Comparison of ENCODE assay signal across 16 cellular contexts in the genomic region with DNA sequence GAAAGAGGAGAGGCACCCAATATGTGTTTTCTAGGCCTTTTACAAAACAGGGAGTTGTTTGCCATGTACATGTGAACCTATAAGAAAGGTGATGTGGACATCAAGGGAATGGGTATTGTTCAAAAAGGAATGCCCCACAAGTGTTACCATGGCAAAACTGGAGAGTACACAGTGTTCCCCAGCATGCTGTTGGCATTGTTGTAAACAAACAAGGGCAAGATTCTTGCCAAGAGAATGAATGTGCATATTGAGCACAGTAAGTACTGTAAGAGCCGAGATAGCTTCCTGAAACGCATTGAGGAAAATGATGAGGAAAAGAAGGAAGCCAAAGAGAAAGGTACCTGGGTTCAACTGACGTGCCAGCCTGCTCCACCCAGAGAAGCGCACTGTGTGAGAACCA. TPM values are rescaled to one million over a fixed set of nuclear protein-coding genes. Genes with fewer than 3 reads are reported as not detected.
DNase-seq lines count a peak whose midpoint lies in the region; ATAC-seq and TF ChIP-seq lines count a peak whose summit lies in the region.
"Had no signal": no experiment of that assay in that cellular context is flagged by ENCODE, and none has a peak within 500 bp of the region (broad histone marks: within the 10 kb centered on the region; RNA-seq: fewer than 3 reads in every experiment).

No MANE protein-coding gene starts in this region.

- H3K4me1 ChIP-seq in adipocyte (ENCODE audit: control insufficient read depth, insufficient read depth, low read length) (no peaks in the 10 kb centered on the region), gastrocnemius medialis (peaks cover 0 to 11% of the 10 kb centered on the region in 2 donors)
- H3K4me1 ChIP-seq: BE2C had no signal

- H3K9me3 ChIP-seq in adipocyte (ENCODE audit: control insufficient read depth, low read length) (no peaks in the 10 kb centered on the region), gastrocnemius medialis (no peaks in the 10 kb centered on the region)
- H3K9me3 ChIP-seq: BE2C had no signal

- H3K36me3 ChIP-seq in adipocyte (ENCODE audit: control insufficient read depth, insufficient read depth, low read length, severe bottlenecking) (peaks cover 35% of the 10 kb centered on the region), gastrocnemius medialis (peaks cover 4 to 38% of the 10 kb centered on the region in 2 donors)

- ATAC-seq in gastrocnemius medialis (peak in 1 of 2 donors; percentile 36), GM18502 (IDR thresholded peaks at IDR 0.05; ENCODE audit: poor library complexity, unreplicated experiment) (no peak), omental fat pad (ENCODE audit: low FRiP score) (no peak)
- no peak for ATAC-seq in activated T-cell treated with anti-CD3 and anti-CD28 coated beads, Interleukin-2, amount 50 U/mL, for 4 hours
- ATAC-seq: GM12878, HCT116, Right ventricle myocardium inferior had no signal

- H3K27me3 ChIP-seq in adipocyte (replicated peaks; ENCODE audit: control insufficient read depth, insufficient read depth, low read length), result no peaks in the 10 kb centered on the region
- no peaks in the 10 kb centered on the region for H3K27me3 ChIP-seq in gastrocnemius medialis
- H3K27me3 ChIP-seq: BE2C had no signal

- no peak for TF ChIP-seq CTCF in HFFc6 (IDR thresholded peaks at IDR 0.05)
- TF ChIP-seq CTCF in gastrocnemius medialis (IDR thresholded peaks at IDR 0.05 in 4 of 5, conservative IDR thresholded peaks at IDR 0.05 in 1 of 5), result no peak
- TF ChIP-seq CTCF in omental fat pad (IDR thresholded peaks at IDR 0.05), result no peak

- TF ChIP-seq POLR2A in gastrocnemius medialis (IDR thresholded peaks at IDR 0.05), result no peak

- peaks cover 38% of the 10 kb centered on the region for H3K36me3 Mint-ChIP-seq in HFFc6 (ENCODE audit: low read depth)
- H3K36me3 Mint-ChIP-seq in activated T-cell treated with anti-CD3 and anti-CD28 coated beads, Interleukin-2, amount 50 U/mL, for 4 hours (ENCODE audit: insufficient read depth), result peaks cover 41% of the 10 kb centered on the region

- no peak overlapping the region for H3K4me3 ChIP-seq in adipocyte (ENCODE audit: low read length)
- H3K4me3 ChIP-seq in gastrocnemius medialis, result no peak overlapping the region
- H3K4me3 ChIP-seq: GM12878 had no signal

- H3K4me1 Mint-ChIP-seq in HFFc6 (ENCODE audit: low read depth), result peaks cover 21% of the 10 kb centered on the region
- peaks cover 22% of the 10 kb centered on the region for H3K4me1 Mint-ChIP-seq in activated T-cell treated with anti-CD3 and anti-CD28 coated beads, Interleukin-2, amount 50 U/mL, for 4 hours (ENCODE audit: low read depth)

- DNase-seq in HFFc6 (no peak), adipocyte (ENCODE audit: low read depth) (peak; percentile 8), gastrocnemius medialis (no peak), omental fat pad (ENCODE audit: low spot score) (no peak), NCI-H146 (lab: John Stamatoyannopoulos, UW) (no peak)
- DNase-seq in activated T-cell treated with anti-CD3 and anti-CD28 coated beads, Interleukin-2, amount 50 U/mL, for 4 hours, result no peak
- DNase-seq: BE2C; CD4-positive, alpha-beta T cell; DMS153; GOT3; NCI-H1105; NCI-H1694 had no signal

- no peaks in the 10 kb centered on the region for H3K9me3 Mint-ChIP-seq in HFFc6
- H3K9me3 Mint-ChIP-seq in activated T-cell treated with anti-CD3 and anti-CD28 coated beads, Interleukin-2, amount 50 U/mL, for 4 hours, result no peaks in the 10 kb centered on the region
- H3K9me3 Mint-ChIP-seq: CD4-positive, alpha-beta T cell had no signal

- H3K4me3 Mint-ChIP-seq in HFFc6, result no peak overlapping the region
- H3K4me3 Mint-ChIP-seq in activated T-cell treated with anti-CD3 and anti-CD28 coated beads, Interleukin-2, amount 50 U/mL, for 4 hours, result no peak overlapping the region
- H3K4me3 Mint-ChIP-seq: CD4-positive, alpha-beta T cell had no signal

- in situ Hi-C loops in gastrocnemius medialis (cut with MboI; ENCODE audit: low sequenced_read_pairs in 4 of 4), result no loop called here

- peak overlapping the region; percentile 5; the same call in 1 of the 2 replicates for H3K27ac Mint-ChIP-seq in HFFc6
- H3K27ac Mint-ChIP-seq: CD4-positive, alpha-beta T cell had no signal

- no peak overlapping the region for H3K9ac ChIP-seq in adipocyte (ENCODE audit: low read length)

- intact Hi-C loops in gastrocnemius medialis (cut with DNase I; ENCODE audit: low total_unique reads), result no loop called here

- H3K27me3 Mint-ChIP-seq in HFFc6 (ENCODE audit: insufficient read depth), result no peaks in the 10 kb centered on the region
- H3K27me3 Mint-ChIP-seq in activated T-cell treated with anti-CD3 and anti-CD28 coated beads, Interleukin-2, amount 50 U/mL, for 4 hours (ENCODE audit: low read depth), result no peaks in the 10 kb centered on the region
- H3K27me3 Mint-ChIP-seq: CD4-positive, alpha-beta T cell had no signal

- peak overlapping the region in 3 of 4 donors; percentile 32 to 64 (median 58) for H3K27ac ChIP-seq in gastrocnemius medialis

RNA-seq across cellular contexts. Expression of a gene that starts 13.1 kb away (rescaled TPM):
- total RNA-seq in HFFc6 (2021; fragmentation: NEBNext Ultra II Directional; extraction: Animal tissue kit (Norgen Biotek cat#: 25700)), result 10 to 100 TPM in 3 of 6 experiments, 1 to 10 TPM in 3; 8.8 to 12.4 (median 10.1) TPM
- total RNA-seq in gastrocnemius medialis (10 to 100 TPM; 17.2 to 26.7 (median 25.1) TPM), omental fat pad (1 to 10 TPM; 6.8 to 8.0 (median 8.0) TPM)
- total RNA-seq in activated T-cell treated with anti-CD3 and anti-CD28 coated beads, Interleukin-2, amount 50 U/mL, for 4 hours, result 10 to 100 TPM; 20.8 to 22.5 (median 20.9) TPM

RNA-seq across cellular contexts. Expression of a gene that starts 13.2 kb away (rescaled TPM):
- 1 to 10 TPM; 5.7 to 8.9 (median 8.0) TPM for total RNA-seq in HFFc6 (2021; fragmentation: NEBNext Ultra II Directional; extraction: Animal tissue kit (Norgen Biotek cat#: 25700))
- total RNA-seq in gastrocnemius medialis (10 to 100 TPM in 1 of 4 donors, 1 to 10 TPM in 3; 5.4 to 15.3 (median 9.3) TPM), omental fat pad (1 to 10 TPM; 1.1 to 3.7 (median 2.7) TPM)
- 1 to 10 TPM; 8.4 to 8.6 (median 8.5) TPM for total RNA-seq in activated T-cell treated with anti-CD3 and anti-CD28 coated beads, Interleukin-2, amount 50 U/mL, for 4 hours
